ENCODE assay signal across 1 cellular context in genomic region chr5:28808967-28809810, GRCh38.
A peak's percentile ranks its signal among the peaks of the same experiment; 100 is the strongest.
TF ChIP-seq lines count a peak whose summit lies in the region.

No MANE protein-coding gene starts in this region.

TF ChIP-seq in K562, 482 proteins besides CTCF, POLR2A, EP300 and RAD21 (continued from another document and continues in another):
- TF ChIP-seq RBM14 (IDR thresholded peaks at IDR 0.05; ENCODE audit: borderline replicate concordance, insufficient read depth, low read depth, low read length), result no peak
- no peak for TF ChIP-seq ZNF121 (CRISPR knock-in tag; conservative IDR thresholded peaks at IDR 0.05)
- no peak for TF ChIP-seq MEF2A (IDR thresholded peaks at IDR 0.05; ENCODE audit: control insufficient read depth, low read depth, low read length)
- no peak for TF ChIP-seq ARID1B (IDR thresholded peaks at IDR 0.05)
- TF ChIP-seq ZBTB17 (CRISPR knock-in tag; IDR thresholded peaks at IDR 0.05), result peak; percentile 89
- TF ChIP-seq, protein P1, sequence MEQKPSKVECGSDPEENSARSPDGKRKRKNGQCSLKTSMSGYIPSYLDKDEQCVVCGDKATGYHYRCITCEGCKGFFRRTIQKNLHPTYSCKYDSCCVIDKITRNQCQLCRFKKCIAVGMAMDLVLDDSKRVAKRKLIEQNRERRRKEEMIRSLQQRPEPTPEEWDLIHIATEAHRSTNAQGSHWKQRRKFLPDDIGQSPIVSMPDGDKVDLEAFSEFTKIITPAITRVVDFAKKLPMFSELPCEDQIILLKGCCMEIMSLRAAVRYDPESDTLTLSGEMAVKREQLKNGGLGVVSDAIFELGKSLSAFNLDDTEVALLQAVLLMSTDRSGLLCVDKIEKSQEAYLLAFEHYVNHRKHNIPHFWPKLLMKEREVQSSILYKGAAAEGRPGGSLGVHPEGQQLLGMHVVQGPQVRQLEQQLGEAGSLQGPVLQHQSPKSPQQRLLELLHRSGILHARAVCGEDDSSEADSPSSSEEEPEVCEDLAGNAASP (IDR thresholded peaks at IDR 0.05), result no peak
- peak; percentile 84 for TF ChIP-seq E2F3 (CRISPR knock-in tag; IDR thresholded peaks at IDR 0.05)
- peak; percentile 89 for TF ChIP-seq ZNF583 (CRISPR knock-in tag; IDR thresholded peaks at IDR 0.05)
- TF ChIP-seq TEAD4 (IDR thresholded peaks at IDR 0.05; ENCODE audit: low read length), result peak; percentile 20; the same call in 1 of the 2 replicates
- no peak for TF ChIP-seq TEAD4 (CRISPR knock-in tag; IDR thresholded peaks at IDR 0.05; ENCODE audit: borderline replicate concordance)
- TF ChIP-seq BRD4 (IDR thresholded peaks at IDR 0.05), result no peak
- TF ChIP-seq ZNF830 (CRISPR knock-in tag; IDR thresholded peaks at IDR 0.05), result no peak
- peak; percentile 57; the same call in 1 of the 2 replicates for TF ChIP-seq GABPA (tag; conservative IDR thresholded peaks at IDR 0.05; ENCODE audit: low read depth)
- TF ChIP-seq TOE1 (IDR thresholded peaks at IDR 0.05; ENCODE audit: borderline replicate concordance), result no peak
- TF ChIP-seq TOE1 (CRISPR knock-in tag; IDR thresholded peaks at IDR 0.05; ENCODE audit: borderline replicate concordance, low read depth), result no peak
- no peak for TF ChIP-seq FOXO4 (CRISPR knock-in tag; IDR thresholded peaks at IDR 0.05)
- TF ChIP-seq, protein P2, sequence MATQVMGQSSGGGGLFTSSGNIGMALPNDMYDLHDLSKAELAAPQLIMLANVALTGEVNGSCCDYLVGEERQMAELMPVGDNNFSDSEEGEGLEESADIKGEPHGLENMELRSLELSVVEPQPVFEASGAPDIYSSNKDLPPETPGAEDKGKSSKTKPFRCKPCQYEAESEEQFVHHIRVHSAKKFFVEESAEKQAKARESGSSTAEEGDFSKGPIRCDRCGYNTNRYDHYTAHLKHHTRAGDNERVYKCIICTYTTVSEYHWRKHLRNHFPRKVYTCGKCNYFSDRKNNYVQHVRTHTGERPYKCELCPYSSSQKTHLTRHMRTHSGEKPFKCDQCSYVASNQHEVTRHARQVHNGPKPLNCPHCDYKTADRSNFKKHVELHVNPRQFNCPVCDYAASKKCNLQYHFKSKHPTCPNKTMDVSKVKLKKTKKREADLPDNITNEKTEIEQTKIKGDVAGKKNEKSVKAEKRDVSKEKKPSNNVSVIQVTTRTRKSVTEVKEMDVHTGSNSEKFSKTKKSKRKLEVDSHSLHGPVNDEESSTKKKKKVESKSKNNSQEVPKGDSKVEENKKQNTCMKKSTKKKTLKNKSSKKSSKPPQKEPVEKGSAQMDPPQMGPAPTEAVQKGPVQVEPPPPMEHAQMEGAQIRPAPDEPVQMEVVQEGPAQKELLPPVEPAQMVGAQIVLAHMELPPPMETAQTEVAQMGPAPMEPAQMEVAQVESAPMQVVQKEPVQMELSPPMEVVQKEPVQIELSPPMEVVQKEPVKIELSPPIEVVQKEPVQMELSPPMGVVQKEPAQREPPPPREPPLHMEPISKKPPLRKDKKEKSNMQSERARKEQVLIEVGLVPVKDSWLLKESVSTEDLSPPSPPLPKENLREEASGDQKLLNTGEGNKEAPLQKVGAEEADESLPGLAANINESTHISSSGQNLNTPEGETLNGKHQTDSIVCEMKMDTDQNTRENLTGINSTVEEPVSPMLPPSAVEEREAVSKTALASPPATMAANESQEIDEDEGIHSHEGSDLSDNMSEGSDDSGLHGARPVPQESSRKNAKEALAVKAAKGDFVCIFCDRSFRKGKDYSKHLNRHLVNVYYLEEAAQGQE (CRISPR knock-in tag; IDR thresholded peaks at IDR 0.05; ENCODE audit: low read depth), result no peak
- TF ChIP-seq LARP7 (IDR thresholded peaks at IDR 0.05), result no peak
- TF ChIP-seq RBBP5 (IDR thresholded peaks at IDR 0.05; ENCODE audit: borderline replicate concordance, insufficient read depth, low read length, poor library complexity, severe bottlenecking), result peak; percentile 27
- no peak for TF ChIP-seq HNRNPK (IDR thresholded peaks at IDR 0.05; ENCODE audit: low read depth, low read length, poor library complexity, severe bottlenecking)
- TF ChIP-seq PKNOX1 (IDR thresholded peaks at IDR 0.05), result peak; percentile 58; the same call in 1 of the 2 replicates
- TF ChIP-seq STAG1 (CRISPR knock-in tag; IDR thresholded peaks at IDR 0.05; ENCODE audit: borderline replicate concordance), result 0 out of 2 replicates have a peak, but pooled peaks have one; percentile 1
- TF ChIP-seq MAZ (CRISPR knock-in tag; conservative IDR thresholded peaks at IDR 0.05 in 1 of 2, IDR thresholded peaks at IDR 0.05 in 1 of 2), result peak in 1 of 2 experiments; percentile 76; a peak in 2 of 4 replicates
- TF ChIP-seq ZNF766 (CRISPR knock-in tag; conservative IDR thresholded peaks at IDR 0.05), result peak; percentile 87
- no peak for TF ChIP-seq ZFP36 (IDR thresholded peaks at IDR 0.05; ENCODE audit: low read depth, low read length, partially characterized antibody)
- no peak for TF ChIP-seq GTF2B (IDR thresholded peaks at IDR 0.05; ENCODE audit: extremely low read depth, insufficient read length)
- peak; percentile 85 for TF ChIP-seq ELF2 (CRISPR knock-in tag; IDR thresholded peaks at IDR 0.05)
- TF ChIP-seq ZKSCAN8 (CRISPR knock-in tag; IDR thresholded peaks at IDR 0.05), result peak; percentile 81
- peak; percentile 82 for TF ChIP-seq SUPT5H (IDR thresholded peaks at IDR 0.05)
- peak; percentile 50 for TF ChIP-seq SAP30 (IDR thresholded peaks at IDR 0.05; ENCODE audit: borderline replicate concordance, insufficient read depth, low read depth, low read length, poor library complexity, severe bottlenecking)
- TF ChIP-seq HIVEP1 (CRISPR knock-in tag; IDR thresholded peaks at IDR 0.05), result 0 out of 2 replicates have a peak, but pooled peaks have one; percentile 66
- peak; percentile 84; the same call in 1 of the 2 replicates for TF ChIP-seq ELF4 (CRISPR knock-in tag; IDR thresholded peaks at IDR 0.05)
- TF ChIP-seq, protein P3, sequence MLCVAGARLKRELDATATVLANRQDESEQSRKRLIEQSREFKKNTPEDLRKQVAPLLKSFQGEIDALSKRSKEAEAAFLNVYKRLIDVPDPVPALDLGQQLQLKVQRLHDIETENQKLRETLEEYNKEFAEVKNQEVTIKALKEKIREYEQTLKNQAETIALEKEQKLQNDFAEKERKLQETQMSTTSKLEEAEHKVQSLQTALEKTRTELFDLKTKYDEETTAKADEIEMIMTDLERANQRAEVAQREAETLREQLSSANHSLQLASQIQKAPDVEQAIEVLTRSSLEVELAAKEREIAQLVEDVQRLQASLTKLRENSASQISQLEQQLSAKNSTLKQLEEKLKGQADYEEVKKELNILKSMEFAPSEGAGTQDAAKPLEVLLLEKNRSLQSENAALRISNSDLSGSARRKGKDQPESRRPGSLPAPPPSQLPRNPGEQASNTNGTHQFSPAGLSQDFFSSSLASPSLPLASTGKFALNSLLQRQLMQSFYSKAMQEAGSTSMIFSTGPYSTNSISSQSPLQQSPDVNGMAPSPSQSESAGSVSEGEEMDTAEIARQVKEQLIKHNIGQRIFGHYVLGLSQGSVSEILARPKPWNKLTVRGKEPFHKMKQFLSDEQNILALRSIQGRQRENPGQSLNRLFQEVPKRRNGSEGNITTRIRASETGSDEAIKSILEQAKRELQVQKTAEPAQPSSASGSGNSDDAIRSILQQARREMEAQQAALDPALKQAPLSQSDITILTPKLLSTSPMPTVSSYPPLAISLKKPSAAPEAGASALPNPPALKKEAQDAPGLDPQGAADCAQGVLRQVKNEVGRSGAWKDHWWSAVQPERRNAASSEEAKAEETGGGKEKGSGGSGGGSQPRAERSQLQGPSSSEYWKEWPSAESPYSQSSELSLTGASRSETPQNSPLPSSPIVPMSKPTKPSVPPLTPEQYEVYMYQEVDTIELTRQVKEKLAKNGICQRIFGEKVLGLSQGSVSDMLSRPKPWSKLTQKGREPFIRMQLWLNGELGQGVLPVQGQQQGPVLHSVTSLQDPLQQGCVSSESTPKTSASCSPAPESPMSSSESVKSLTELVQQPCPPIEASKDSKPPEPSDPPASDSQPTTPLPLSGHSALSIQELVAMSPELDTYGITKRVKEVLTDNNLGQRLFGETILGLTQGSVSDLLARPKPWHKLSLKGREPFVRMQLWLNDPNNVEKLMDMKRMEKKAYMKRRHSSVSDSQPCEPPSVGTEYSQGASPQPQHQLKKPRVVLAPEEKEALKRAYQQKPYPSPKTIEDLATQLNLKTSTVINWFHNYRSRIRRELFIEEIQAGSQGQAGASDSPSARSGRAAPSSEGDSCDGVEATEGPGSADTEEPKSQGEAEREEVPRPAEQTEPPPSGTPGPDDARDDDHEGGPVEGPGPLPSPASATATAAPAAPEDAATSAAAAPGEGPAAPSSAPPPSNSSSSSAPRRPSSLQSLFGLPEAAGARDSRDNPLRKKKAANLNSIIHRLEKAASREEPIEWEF (CRISPR knock-in tag; IDR thresholded peaks at IDR 0.05), result peak; percentile 96
- peak; percentile 57; the same call in 1 of the 2 replicates for TF ChIP-seq KLF13 (tag; IDR thresholded peaks at IDR 0.05; ENCODE audit: borderline replicate concordance, low read depth)
- TF ChIP-seq POLR2G (IDR thresholded peaks at IDR 0.05; ENCODE audit: low read depth, low read length), result peak; percentile 94
- peak; percentile 74; the same call in 1 of the 2 replicates for TF ChIP-seq EHMT2 (IDR thresholded peaks at IDR 0.05)
- TF ChIP-seq SIN3A (IDR thresholded peaks at IDR 0.05; ENCODE audit: borderline replicate concordance in 2 of 2, control insufficient read depth in 1 of 2, low read depth in 2 of 2, low read length in 2 of 2), result peak in 1 of 2 experiments; percentile 15; a peak in 1 of 4 replicates
- TF ChIP-seq, protein P4, sequence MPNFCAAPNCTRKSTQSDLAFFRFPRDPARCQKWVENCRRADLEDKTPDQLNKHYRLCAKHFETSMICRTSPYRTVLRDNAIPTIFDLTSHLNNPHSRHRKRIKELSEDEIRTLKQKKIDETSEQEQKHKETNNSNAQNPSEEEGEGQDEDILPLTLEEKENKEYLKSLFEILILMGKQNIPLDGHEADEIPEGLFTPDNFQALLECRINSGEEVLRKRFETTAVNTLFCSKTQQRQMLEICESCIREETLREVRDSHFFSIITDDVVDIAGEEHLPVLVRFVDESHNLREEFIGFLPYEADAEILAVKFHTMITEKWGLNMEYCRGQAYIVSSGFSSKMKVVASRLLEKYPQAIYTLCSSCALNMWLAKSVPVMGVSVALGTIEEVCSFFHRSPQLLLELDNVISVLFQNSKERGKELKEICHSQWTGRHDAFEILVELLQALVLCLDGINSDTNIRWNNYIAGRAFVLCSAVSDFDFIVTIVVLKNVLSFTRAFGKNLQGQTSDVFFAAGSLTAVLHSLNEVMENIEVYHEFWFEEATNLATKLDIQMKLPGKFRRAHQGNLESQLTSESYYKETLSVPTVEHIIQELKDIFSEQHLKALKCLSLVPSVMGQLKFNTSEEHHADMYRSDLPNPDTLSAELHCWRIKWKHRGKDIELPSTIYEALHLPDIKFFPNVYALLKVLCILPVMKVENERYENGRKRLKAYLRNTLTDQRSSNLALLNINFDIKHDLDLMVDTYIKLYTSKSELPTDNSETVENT (CRISPR knock-in tag; IDR thresholded peaks at IDR 0.05), result peak; percentile 60; the same call in 1 of the 2 replicates
- no peak for TF ChIP-seq NFATC3 (IDR thresholded peaks at IDR 0.05)
- peak in 1 of 3 experiments; percentile 73; a peak in 2 of 6 replicates for TF ChIP-seq ZBTB11 (CRISPR knock-in tag; IDR thresholded peaks at IDR 0.05)
- TF ChIP-seq ZNF311 (CRISPR knock-in tag; IDR thresholded peaks at IDR 0.05), result peak; percentile 92
